In genomic region chr3:48129921-48130320, GRCh38 we compare ENCODE assay signal across 11 cellular contexts. TPM values are rescaled to one million over a fixed set of nuclear protein-coding genes. Genes with fewer than 3 reads are reported as not detected.
DNase-seq lines count a peak whose midpoint lies in the region; ATAC-seq and TF ChIP-seq lines count a peak whose summit lies in the region.
"Had no signal": no experiment of that assay in that cellular context is flagged by ENCODE, and none has a peak within 500 bp of the region (broad histone marks: within the 10 kb centered on the region; RNA-seq: fewer than 3 reads in every experiment).

No MANE protein-coding gene starts in this region.

- intact Hi-C loops in gastrocnemius medialis (cut with DNase I; ENCODE audit: low total_unique reads) = no loop called here

- in situ Hi-C loops in Caki2 (cut with HindIII; ENCODE audit: low pct_unique_long_range_greater_than_20kb, low sequenced_read_pairs) (no loop called here), brain microvascular endothelial cell (cut with HindIII; ENCODE audit: low pct_ligation_motif_present, low sequenced_read_pairs) (no loop called here), gastrocnemius medialis (cut with MboI; ENCODE audit: low sequenced_read_pairs in 4 of 4) (no loop called here)

- DNase-seq in Caki2 (ENCODE audit: low read depth) (peak; percentile 29), brain microvascular endothelial cell (peak; percentile 1), left kidney (ENCODE audit: low read depth, low spot score) (peak; percentile 37), gastrocnemius medialis (no peak), dermis blood vessel endothelial cell (no peak), omental fat pad (ENCODE audit: low spot score) (no peak)
- DNase-seq: NCI-H2227 treated with DMSO at 0.1 percent for 48 hours had no signal

- H3K27ac ChIP-seq in brain microvascular endothelial cell = peak overlapping the region; percentile 81
- H3K27ac ChIP-seq in gastrocnemius medialis = peak overlapping the region; percentile 61 to 74 (median 71)

- no peaks in the 10 kb centered on the region for H3K9me3 ChIP-seq in gastrocnemius medialis
- H3K9me3 ChIP-seq: BE2C, MG63 had no signal

- no peak for TF ChIP-seq CTCF in brain microvascular endothelial cell (IDR thresholded peaks at IDR 0.05; ENCODE audit: low read depth, low read length, missing control alignments)
- TF ChIP-seq CTCF in gastrocnemius medialis (IDR thresholded peaks at IDR 0.05 in 4 of 5, conservative IDR thresholded peaks at IDR 0.05 in 1 of 5) = no peak
- TF ChIP-seq CTCF in omental fat pad (IDR thresholded peaks at IDR 0.05) = no peak

- H3K4me3 ChIP-seq in brain microvascular endothelial cell (ENCODE audit: low read depth, low read length) (no peak overlapping the region), gastrocnemius medialis (no peak overlapping the region)
- H3K4me3 ChIP-seq: MG63 had no signal

- TF ChIP-seq POLR2A in gastrocnemius medialis (IDR thresholded peaks at IDR 0.05) = no peak

- H3K27me3 ChIP-seq in brain microvascular endothelial cell (replicated peaks) (no peaks in the 10 kb centered on the region), gastrocnemius medialis (no peaks in the 10 kb centered on the region)
- H3K27me3 ChIP-seq: BE2C, MG63 had no signal

- H3K4me1 ChIP-seq in gastrocnemius medialis = peaks cover 9 to 12% of the 10 kb centered on the region in 2 donors
- H3K4me1 ChIP-seq: BE2C had no signal

- no peaks in the 10 kb centered on the region for H3K36me3 ChIP-seq in brain microvascular endothelial cell (replicated peaks)
- no peaks in the 10 kb centered on the region for H3K36me3 ChIP-seq in gastrocnemius medialis
- H3K36me3 ChIP-seq: BE2C, MG63 had no signal

- ATAC-seq in gastrocnemius medialis (peak in 1 of 2 donors; percentile 31), GM18858 (IDR thresholded peaks at IDR 0.05; ENCODE audit: unreplicated experiment) (no peak), GM18907 (IDR thresholded peaks at IDR 0.05; ENCODE audit: unreplicated experiment) (no peak), omental fat pad (ENCODE audit: low FRiP score) (no peak)

RNA-seq across cellular contexts. Expression of gene CDC25A, which starts 58.3 kb away (rescaled TPM):
- 7.7 and 12.0 TPM in 2 replicates for total RNA-seq in Caki2 (2014; rRNA removed; shearing (Covaris generic); ENCODE audit: low replicate concordance)
- total RNA-seq in gastrocnemius medialis (1 to 10 TPM in 1 of 4 donors, under 1 TPM in 1, not detected in 2; 0.73 to 2.3 TPM), dermis blood vessel endothelial cell (15.1 and 21.6 TPM in 2 replicates), omental fat pad (1 to 10 TPM in 2 of 4 donors, under 1 TPM in 2; 0.19 to 2.9 (median 1.5) TPM)

Comparison
In these comparisons a context has a peak if more than half of its experiments do, and no peak if none do; other contexts are left out.
1. DNase-seq: peak in Caki2 (single experiment), brain microvascular endothelial cell (single experiment) and left kidney (single experiment); none in gastrocnemius medialis (0 of 2), dermis blood vessel endothelial cell (single experiment) and omental fat pad (single experiment).